In the genomic region with DNA sequence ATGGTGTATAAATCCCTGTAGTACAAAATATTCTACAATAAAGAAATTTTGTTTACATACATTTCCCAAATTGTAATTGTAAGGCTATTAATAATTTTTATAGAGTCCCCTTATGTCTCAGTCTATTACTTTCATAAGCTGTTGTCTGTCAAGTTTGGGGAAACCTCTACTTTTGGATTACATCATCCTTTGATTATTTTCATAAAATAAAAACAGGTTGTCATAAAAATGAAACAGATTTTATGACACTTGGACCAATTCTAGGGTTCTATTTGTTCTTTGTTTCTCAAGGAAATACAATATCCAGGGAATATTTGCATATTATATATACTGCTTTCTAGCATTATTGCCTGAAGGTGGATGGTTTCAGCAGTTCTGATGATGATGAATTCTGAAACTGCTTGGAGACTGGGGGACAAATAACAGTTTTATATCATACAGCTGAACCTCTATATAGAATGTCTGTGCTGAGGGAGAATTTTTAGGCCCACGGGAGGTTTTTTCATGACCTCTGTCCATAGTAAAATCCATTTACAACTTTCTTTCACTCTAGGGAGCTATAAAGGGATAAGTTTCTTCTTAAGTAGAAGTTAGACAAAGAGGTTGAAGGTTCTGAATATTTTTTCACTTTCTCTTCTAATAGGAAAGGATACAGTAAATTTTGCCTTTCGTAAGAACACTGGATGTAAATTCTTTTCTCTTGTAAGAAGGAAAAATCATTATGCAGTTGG, we compare ENCODE assay signal across 18 cellular contexts.
"Had no signal": no experiment of that assay in that cellular context is flagged by ENCODE, and none has a peak within 500 bp of the region (broad histone marks: within the 10 kb centered on the region; RNA-seq: fewer than 3 reads in every experiment).

No MANE protein-coding gene starts in this region.

- H3K4me1 Mint-ChIP-seq: activated B cell treated with CpG ODN at 0.5 μM for 24 hours, neural crest cell had no signal

- H3K27ac ChIP-seq: dorsolateral prefrontal cortex, esophagus squamous epithelium, foreskin keratinocyte, parathyroid adenoma, skin epidermis, upper lobe of left lung had no signal

- H2AFZ ChIP-seq: parathyroid adenoma had no signal

- H3K9me3 ChIP-seq: esophagus squamous epithelium, upper lobe of left lung had no signal

- H3K27me3 ChIP-seq: dorsolateral prefrontal cortex, esophagus squamous epithelium, foreskin keratinocyte, heart left ventricle, upper lobe of left lung had no signal

- H3K9me3 Mint-ChIP-seq: activated B cell treated with CpG ODN at 0.5 μM for 24 hours; activated CD4-positive, alpha-beta T cell treated with anti-CD3 and anti-CD28 coated beads, Interleukin-2, amount 10 ng/mL, durations not matched to agents 7 days and 5 days; activated naive CD4-positive, alpha-beta T cell treated with anti-CD3 and anti-CD28 coated beads, Interleukin-2, amount 50 U/mL, for 24 hours; activated T-helper 2 cell treated with anti-CD3 and anti-CD28 coated beads, Interferon-gamma antibody, Interleukin-2, Interleukin-4, amounts not matched to agents 10 μg/mL and 5 μg/mL and 100 μg/mL, durations not matched to agents 14 hours and 24 hours and 36 hours; T-cell had no signal

- ATAC-seq: foreskin keratinocyte, heart left ventricle, left ventricle myocardium superior, T-cell had no signal

- DNase-seq: activated B cell treated with CpG ODN at 0.5 μM for 24 hours; activated CD4-positive, alpha-beta T cell treated with anti-CD3 and anti-CD28 coated beads, Interleukin-2, amount 10 ng/mL, durations not matched to agents 7 days and 5 days; activated CD8-positive, alpha-beta memory T cell treated with anti-CD3 and anti-CD28 coated beads for 24 hours; anterior cingulate cortex; dorsolateral prefrontal cortex; esophagus squamous epithelium; foreskin keratinocyte; heart left ventricle; left ventricle myocardium superior; mesendoderm; retina; T-cell; upper lobe of left lung had no signal

- H3K4me1 ChIP-seq: esophagus squamous epithelium, foreskin keratinocyte had no signal

- H3K4me3 ChIP-seq: dorsolateral prefrontal cortex, esophagus squamous epithelium, heart left ventricle, skin epidermis, upper lobe of left lung had no signal

- H3K9ac ChIP-seq: parathyroid adenoma had no signal

- H3K27ac Mint-ChIP-seq: activated B cell treated with CpG ODN at 0.5 μM for 24 hours; activated CD4-positive, alpha-beta T cell treated with anti-CD3 and anti-CD28 coated beads, Interleukin-2, amount 10 ng/mL, durations not matched to agents 7 days and 5 days; activated naive CD4-positive, alpha-beta T cell treated with anti-CD3 and anti-CD28 coated beads, Interleukin-2, amount 50 U/mL, for 24 hours; activated T-helper 2 cell treated with anti-CD3 and anti-CD28 coated beads, Interferon-gamma antibody, Interleukin-2, Interleukin-4, amounts not matched to agents 10 μg/mL and 5 μg/mL and 100 μg/mL, durations not matched to agents 14 hours and 24 hours and 36 hours; T-cell had no signal

- H3K27me3 Mint-ChIP-seq: activated B cell treated with CpG ODN at 0.5 μM for 24 hours; activated CD4-positive, alpha-beta T cell treated with anti-CD3 and anti-CD28 coated beads, Interleukin-2, amount 10 ng/mL, durations not matched to agents 7 days and 5 days; activated naive CD4-positive, alpha-beta T cell treated with anti-CD3 and anti-CD28 coated beads, Interleukin-2, amount 50 U/mL, for 24 hours; T-cell had no signal

- H3K4me3 Mint-ChIP-seq: activated B cell treated with CpG ODN at 0.5 μM for 24 hours; activated CD4-positive, alpha-beta T cell treated with anti-CD3 and anti-CD28 coated beads, Interleukin-2, amount 10 ng/mL, durations not matched to agents 7 days and 5 days; activated naive CD4-positive, alpha-beta T cell treated with anti-CD3 and anti-CD28 coated beads, Interleukin-2, amount 50 U/mL, for 24 hours; neural crest cell; T-cell had no signal
